Comparison of ENCODE assay signal across 19 cellular contexts in genomic region chr6:26140967-26141294, GRCh38. TPM values are rescaled to one million over a fixed set of nuclear protein-coding genes. Genes with fewer than 3 reads are reported as not detected.
DNase-seq lines count a peak whose midpoint lies in the region; TF ChIP-seq lines count a peak whose summit lies in the region.
"Had no signal": no experiment of that assay in that cellular context is flagged by ENCODE, and none has a peak within 500 bp of the region (broad histone marks: within the 10 kb centered on the region; RNA-seq: fewer than 3 reads in every experiment).

No MANE protein-coding gene starts in this region.

- H3K36me3 Mint-ChIP-seq in MCF 10A (ENCODE audit: insufficient read depth, unreplicated experiment) (peaks cover 65% of the 10 kb centered on the region), type B pancreatic cell (peaks cover 5% of the 10 kb centered on the region)

- CTCF ChIA-PET in MCF 10A (lab: Yijun Ruan, JAX), result no interaction called here

- BruUV-seq in MCF 10A (replicated peaks; lab: Mats Ljungman, UMichigan), result no TSS peak

- no peaks in the 10 kb centered on the region for H3K27me3 Mint-ChIP-seq in MCF 10A (ENCODE audit: insufficient read depth, unreplicated experiment)
- H3K27me3 Mint-ChIP-seq in type B pancreatic cell, result no peaks in the 10 kb centered on the region
- H3K27me3 Mint-ChIP-seq: CD4-positive, alpha-beta memory T cell had no signal

- POLR2A ChIA-PET in MCF 10A (lab: Yijun Ruan, JAX), result interaction anchor here (1.6 to 3.3 kb wide), 4 partner anchors 11 to 18 kb away, joined by 4 to 24 read pairs (median 14); a partner anchor contains a TSS

- no peak overlapping the region for H3K4me3 ChIP-seq in breast epithelium
- no peak overlapping the region for H3K4me3 ChIP-seq in neutrophil (ENCODE audit: low read depth in 1 of 2, low read length in 1 of 2)

- TF ChIP-seq CTCF in breast epithelium (IDR thresholded peaks at IDR 0.05), result no peak
- TF ChIP-seq CTCF in MCF 10A (IDR thresholded peaks at IDR 0.05; ENCODE audit: unreplicated experiment), result no peak
- TF ChIP-seq CTCF in neutrophil (IDR thresholded peaks at IDR 0.05), result no peak
- TF ChIP-seq CTCF in type B pancreatic cell (conservative IDR thresholded peaks at IDR 0.05), result no peak

- H3K27ac ChIP-seq in breast epithelium (peak overlapping the region; percentile 32 to 56), cingulate gyrus (ENCODE audit: low read depth, low read length) (peak overlapping the region; percentile 88), neutrophil (peak overlapping the region; percentile 57)

- H3K27ac Mint-ChIP-seq in MCF 10A (ENCODE audit: low read depth, unreplicated experiment) (no peak overlapping the region), type B pancreatic cell (peak overlapping the region; percentile 3)
- H3K27ac Mint-ChIP-seq: CD4-positive, alpha-beta memory T cell had no signal

- H3K4me3 Mint-ChIP-seq in MCF 10A (ENCODE audit: unreplicated experiment) (no peak overlapping the region), type B pancreatic cell (peak overlapping the region; percentile 2)

- no peaks in the 10 kb centered on the region for H3K4me1 ChIP-seq in breast epithelium
- peaks cover 38 to 41% of the 10 kb centered on the region in 2 experiments for H3K4me1 ChIP-seq in neutrophil (ENCODE audit: control insufficient read depth in 1 of 2, insufficient read depth in 1 of 2, low read depth in 1 of 2, low read length in 1 of 2)

- H3K4me1 Mint-ChIP-seq in MCF 10A (ENCODE audit: insufficient read depth, unreplicated experiment) (peaks cover 9% of the 10 kb centered on the region), type B pancreatic cell (ENCODE audit: unreplicated experiment) (peaks cover 19% of the 10 kb centered on the region)

- no peaks in the 10 kb centered on the region for H3K9me3 Mint-ChIP-seq in MCF 10A (ENCODE audit: unreplicated experiment)
- no peaks in the 10 kb centered on the region for H3K9me3 Mint-ChIP-seq in type B pancreatic cell
- H3K9me3 Mint-ChIP-seq: CD4-positive, alpha-beta memory T cell had no signal

- H3K27me3 ChIP-seq in breast epithelium (no peaks in the 10 kb centered on the region), neutrophil (no peaks in the 10 kb centered on the region)

- H3K9me3 ChIP-seq in breast epithelium (no peaks in the 10 kb centered on the region), neutrophil (no peaks in the 10 kb centered on the region)

- no peak for TF ChIP-seq POLR2A in breast epithelium (IDR thresholded peaks at IDR 0.05)

- DNase-seq in breast epithelium (ENCODE audit: low spot score in 2 of 2), result no peak
- no peak for DNase-seq in MCF 10A (ENCODE audit: unreplicated experiment)
- no peak for DNase-seq in type B pancreatic cell (ENCODE audit: extremely low spot score, unreplicated experiment)
- no peak for DNase-seq in NCI-H345 treated with DMSO at 0.1 percent for 48 hours (lab: John Stamatoyannopoulos, UW; ENCODE audit: unreplicated experiment)
- no peak for DNase-seq in germinal center (ENCODE audit: low spot score)
- no peak for DNase-seq in NOMO-1 (lab: John Stamatoyannopoulos, UW; ENCODE audit: unreplicated experiment in 2 of 2)
- DNase-seq: 8988T; Calu3; CD4-positive, alpha-beta memory T cell; H7; Karpas-422; MM.1S; NCI-H1092 treated with DMSO at 0.1 percent for 48 hours; NCI-H2081 treated with DMSO at 0.1 percent for 48 hours; NCI-H446; NK-92 treated with Interleukin-12 subunit alpha and Interleukin-12 subunit beta, amount 100 ng/mL, for 24 hours; OCI-M1 had no signal

- H3K36me3 ChIP-seq in breast epithelium (peaks cover 7% of the 10 kb centered on the region), neutrophil (peaks cover 75% of the 10 kb centered on the region)

- intact Hi-C loops in breast epithelium (cut with DNase I; ENCODE audit: low total_unique reads) (no loop called here), MCF 10A (cut with micrococcal nuclease) (no loop called here)

RNA-seq across cellular contexts. Expression of gene HFE, which starts 53.7 kb away (rescaled TPM):
- total RNA-seq in breast epithelium, result 1 to 10 TPM; 5.6 to 9.4 (median 8.6) TPM
- 2.8 and 5.2 TPM in 2 replicates for total RNA-seq in MCF 10A (2022)
- 2.2 and 2.6 TPM in 2 replicates for total RNA-seq in type B pancreatic cell (ENCODE audit: low replicate concordance)
